8 cellular contexts compared by ENCODE assay signal in the genomic region with DNA sequence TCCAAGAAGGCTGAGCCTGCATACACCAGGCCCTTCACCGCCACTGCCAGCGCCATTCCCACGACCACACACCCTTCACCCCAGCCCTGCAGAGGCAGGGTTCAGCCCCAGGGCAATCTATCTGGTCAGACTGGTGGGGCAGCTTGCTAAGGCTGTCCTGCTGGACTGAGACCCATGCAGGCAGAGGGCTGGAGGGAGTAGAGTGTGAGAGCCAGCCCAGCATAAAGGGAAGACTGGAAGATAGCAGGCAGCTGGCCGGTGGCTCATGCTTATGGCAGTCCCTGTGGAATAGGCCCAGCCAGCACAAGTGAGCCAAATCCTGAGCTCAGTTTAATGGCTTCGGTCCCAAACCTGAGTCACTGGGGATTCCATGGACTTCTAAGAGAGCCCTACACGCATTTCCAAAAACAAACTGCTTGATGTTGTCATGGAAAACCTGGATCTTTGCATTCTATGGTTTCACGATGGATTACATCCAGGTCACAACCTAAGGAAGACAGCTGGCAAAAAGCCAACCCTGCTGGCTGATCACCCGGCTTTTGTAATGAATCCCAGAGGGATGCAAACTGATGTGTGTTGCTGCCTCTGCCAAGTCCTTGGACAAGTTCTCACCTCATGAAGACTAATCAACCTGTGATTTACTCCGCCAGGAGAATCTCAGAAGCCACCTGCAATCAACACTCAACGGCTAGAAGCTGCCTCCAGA.
DNase-seq lines count a peak whose midpoint lies in the region; ATAC-seq and TF ChIP-seq lines count a peak whose summit lies in the region.

No MANE protein-coding gene starts in this region.

- peak; percentile 49 for DNase-seq in DMS79 (lab: John Stamatoyannopoulos, UW)
- peak; percentile 62 to 77 for DNase-seq in NCI-H524 (lab: John Stamatoyannopoulos, UW)
- DNase-seq in epidermal melanocyte (ENCODE audit: insufficient read length, low spot score), result peak; percentile 61
- peak; percentile 55 to 74 (median 65) for DNase-seq in mucosa of descending colon
- no peak for DNase-seq in NOMO-1 treated with dmso at 0.1 percent for 144 hours (lab: John Stamatoyannopoulos, UW; ENCODE audit: unreplicated experiment)
- no peak for DNase-seq in effector CD4-positive, alpha-beta T cell

- peaks cover 9% of the 10 kb centered on the region for H3K4me1 ChIP-seq in mucosa of descending colon (ENCODE audit: low read depth)

- TF ChIP-seq CTCF in mucosa of descending colon (IDR thresholded peaks at IDR 0.05), result no peak

- ATAC-seq in mucosa of descending colon (peak; percentile 71), HG03108 (IDR thresholded peaks at IDR 0.05; ENCODE audit: unreplicated experiment) (no peak), GM19324 (IDR thresholded peaks at IDR 0.05; ENCODE audit: low FRiP score, unreplicated experiment) (no peak)

- no peak overlapping the region for H3K4me3 ChIP-seq in mucosa of descending colon

- no peaks in the 10 kb centered on the region for H3K9me3 ChIP-seq in mucosa of descending colon

- intact Hi-C loops in mucosa of descending colon (cut with DNase I, micrococcal nuclease), result no loop called here

- H3K36me3 ChIP-seq in mucosa of descending colon (ENCODE audit: low read depth), result no peaks in the 10 kb centered on the region

Comparison
In these comparisons a context has a peak if more than half of its experiments do, and no peak if none do; other contexts are left out.
1. DNase-seq: peak in DMS79 (single experiment), NCI-H524 (2 of 2), epidermal melanocyte (single experiment) and mucosa of descending colon (3 of 3); none in NOMO-1 treated with dmso at 0.1 percent for 144 hours (single experiment) and effector CD4-positive, alpha-beta T cell (single experiment).